ENCODE assay signal across 8 cellular contexts in genomic region chr9:99296375-99296951, GRCh38.
A peak's percentile ranks its signal among the peaks of the same experiment; 100 is the strongest.
DNase-seq lines count a peak whose midpoint lies in the region; ATAC-seq and TF ChIP-seq lines count a peak whose summit lies in the region.

No MANE protein-coding gene starts in this region.

- peak; percentile 89 for ATAC-seq in DND-41 (ENCODE audit: insufficient read depth, low read depth)
- ATAC-seq in GM21723 (IDR thresholded peaks at IDR 0.05; ENCODE audit: unreplicated experiment), result no peak

- H3K36me3 ChIP-seq in DND-41 (ENCODE audit: insufficient read depth, low read length), result no peaks in the 10 kb centered on the region
- H3K36me3 ChIP-seq in HAP-1 (replicated peaks), result no peaks in the 10 kb centered on the region

- no peak overlapping the region for H3K27ac ChIP-seq in DND-41 (ENCODE audit: low read length)
- no peak overlapping the region for H3K27ac ChIP-seq in coronary artery

- no peak overlapping the region for H2AFZ ChIP-seq in DND-41 (ENCODE audit: low read depth, low read length)

- TF ChIP-seq CTCF in DND-41 (IDR thresholded peaks at IDR 0.05; ENCODE audit: borderline replicate concordance, extremely low read depth, low read length, poor library complexity, severe bottlenecking) (no peak), coronary artery (IDR thresholded peaks at IDR 0.05) (no peak)

- H3K4me1 ChIP-seq in DND-41 (ENCODE audit: insufficient read depth, low read length) (no peaks in the 10 kb centered on the region), HAP-1 (no peaks in the 10 kb centered on the region)

- in situ Hi-C loops in HAP-1 (cut with MboI; ENCODE audit: low sequenced_read_pairs), result no loop called here

- H3K27me3 ChIP-seq in DND-41 (ENCODE audit: insufficient read depth, low read length, poor library complexity), result no peaks in the 10 kb centered on the region
- peaks cover 4% of the 10 kb centered on the region; the same call in 1 of the 2 replicates for H3K27me3 ChIP-seq in HAP-1 (ENCODE audit: low read depth)

- DNase-seq in DND-41 (peak; percentile 61), NCI-H1694 treated with DMSO at 0.1 percent for 48 hours (lab: John Stamatoyannopoulos, UW) (peak; percentile 76), coronary artery (ENCODE audit: low spot score) (no peak), retina (peak; percentile 50), T1000 (lab: John Stamatoyannopoulos, UW) (no peak), middle frontal gyrus (ENCODE audit: extremely low spot score, low spot score) (no peak), HAP-1 (ENCODE audit: low spot score in 2 of 2) (no peak)

- no peak overlapping the region for H3K9ac ChIP-seq in DND-41 (ENCODE audit: low read depth, low read length)

- no peaks in the 10 kb centered on the region for H3K79me2 ChIP-seq in DND-41 (ENCODE audit: insufficient read depth, low read length)

- H4K20me1 ChIP-seq in DND-41 (ENCODE audit: insufficient read depth, low read length), result no peaks in the 10 kb centered on the region

- H3K9me3 ChIP-seq in DND-41 (ENCODE audit: insufficient read depth, low read length, severe bottlenecking), result no peaks in the 10 kb centered on the region
- no peaks in the 10 kb centered on the region for H3K9me3 ChIP-seq in HAP-1

- H3K4me2 ChIP-seq in DND-41 (ENCODE audit: insufficient read depth, low read length), result no peak overlapping the region

- no peak overlapping the region for H3K4me3 ChIP-seq in DND-41 (ENCODE audit: low read depth in 1 of 2, low read length in 2 of 2)
- peak overlapping the region; percentile 63 for H3K4me3 ChIP-seq in coronary artery
- no peak overlapping the region for H3K4me3 ChIP-seq in HAP-1

Comparison
In these comparisons a context has a peak if more than half of its experiments do, and no peak if none do; other contexts are left out.
1. DNase-seq: peak in DND-41 (single experiment), NCI-H1694 treated with DMSO at 0.1 percent for 48 hours (single experiment) and retina (single experiment); none in coronary artery (single experiment), T1000 (single experiment), middle frontal gyrus (single experiment) and HAP-1 (0 of 2).